In the genomic region with DNA sequence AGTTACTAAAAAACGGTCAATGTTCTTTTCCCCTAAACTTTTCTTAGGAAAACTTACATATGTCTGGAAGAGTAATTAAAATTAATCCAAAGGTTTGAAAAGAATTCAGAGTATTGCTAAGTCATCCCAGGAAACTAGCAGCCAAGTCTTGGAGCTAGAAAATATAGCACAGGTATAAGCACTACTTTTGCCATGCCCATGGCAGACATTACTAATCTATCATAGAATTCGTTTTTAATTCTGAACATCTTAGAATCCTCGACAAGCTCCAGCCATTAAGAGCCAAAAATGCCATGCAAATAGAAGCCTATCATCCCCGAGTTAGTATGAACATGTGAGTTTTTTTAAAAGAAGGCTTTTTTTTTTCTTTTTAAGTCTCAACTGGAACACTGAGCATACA, we compare ENCODE assay signal across 2 cellular contexts.
TF ChIP-seq lines count a peak whose summit lies in the region.

No MANE protein-coding gene starts in this region.

TF ChIP-seq in K562, 482 proteins besides CTCF, POLR2A, EP300 and RAD21:
- TF ChIP-seq, protein P1, sequence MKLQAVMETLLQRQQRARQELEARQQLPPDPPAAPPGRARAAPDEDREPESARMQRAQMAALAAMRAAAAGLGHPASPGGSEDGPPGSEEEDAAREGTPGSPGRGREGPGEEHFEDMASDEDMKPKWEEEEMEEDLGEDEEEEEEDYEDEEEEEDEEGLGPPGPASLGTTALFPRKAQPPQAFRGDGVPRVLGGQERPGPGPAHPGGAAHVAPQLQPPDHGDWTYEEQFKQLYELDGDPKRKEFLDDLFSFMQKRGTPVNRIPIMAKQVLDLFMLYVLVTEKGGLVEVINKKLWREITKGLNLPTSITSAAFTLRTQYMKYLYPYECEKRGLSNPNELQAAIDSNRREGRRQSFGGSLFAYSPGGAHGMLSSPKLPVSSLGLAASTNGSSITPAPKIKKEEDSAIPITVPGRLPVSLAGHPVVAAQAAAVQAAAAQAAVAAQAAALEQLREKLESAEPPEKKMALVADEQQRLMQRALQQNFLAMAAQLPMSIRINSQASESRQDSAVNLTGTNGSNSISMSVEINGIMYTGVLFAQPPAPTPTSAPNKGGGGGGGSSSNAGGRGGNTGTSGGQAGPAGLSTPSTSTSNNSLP (IDR thresholded peaks at IDR 0.05; ENCODE audit: borderline replicate concordance, low read depth, low read length): no peak
- TF ChIP-seq ZNF23 (CRISPR knock-in tag; IDR thresholded peaks at IDR 0.05) (peak; percentile 91), ZBTB17 (CRISPR knock-in tag; IDR thresholded peaks at IDR 0.05) (peak; percentile 84)

TF ChIP-seq in GM23338, 12 proteins besides CTCF, POLR2A, EP300 and RAD21 (continued from another document):
- TF ChIP-seq, protein P2, sequence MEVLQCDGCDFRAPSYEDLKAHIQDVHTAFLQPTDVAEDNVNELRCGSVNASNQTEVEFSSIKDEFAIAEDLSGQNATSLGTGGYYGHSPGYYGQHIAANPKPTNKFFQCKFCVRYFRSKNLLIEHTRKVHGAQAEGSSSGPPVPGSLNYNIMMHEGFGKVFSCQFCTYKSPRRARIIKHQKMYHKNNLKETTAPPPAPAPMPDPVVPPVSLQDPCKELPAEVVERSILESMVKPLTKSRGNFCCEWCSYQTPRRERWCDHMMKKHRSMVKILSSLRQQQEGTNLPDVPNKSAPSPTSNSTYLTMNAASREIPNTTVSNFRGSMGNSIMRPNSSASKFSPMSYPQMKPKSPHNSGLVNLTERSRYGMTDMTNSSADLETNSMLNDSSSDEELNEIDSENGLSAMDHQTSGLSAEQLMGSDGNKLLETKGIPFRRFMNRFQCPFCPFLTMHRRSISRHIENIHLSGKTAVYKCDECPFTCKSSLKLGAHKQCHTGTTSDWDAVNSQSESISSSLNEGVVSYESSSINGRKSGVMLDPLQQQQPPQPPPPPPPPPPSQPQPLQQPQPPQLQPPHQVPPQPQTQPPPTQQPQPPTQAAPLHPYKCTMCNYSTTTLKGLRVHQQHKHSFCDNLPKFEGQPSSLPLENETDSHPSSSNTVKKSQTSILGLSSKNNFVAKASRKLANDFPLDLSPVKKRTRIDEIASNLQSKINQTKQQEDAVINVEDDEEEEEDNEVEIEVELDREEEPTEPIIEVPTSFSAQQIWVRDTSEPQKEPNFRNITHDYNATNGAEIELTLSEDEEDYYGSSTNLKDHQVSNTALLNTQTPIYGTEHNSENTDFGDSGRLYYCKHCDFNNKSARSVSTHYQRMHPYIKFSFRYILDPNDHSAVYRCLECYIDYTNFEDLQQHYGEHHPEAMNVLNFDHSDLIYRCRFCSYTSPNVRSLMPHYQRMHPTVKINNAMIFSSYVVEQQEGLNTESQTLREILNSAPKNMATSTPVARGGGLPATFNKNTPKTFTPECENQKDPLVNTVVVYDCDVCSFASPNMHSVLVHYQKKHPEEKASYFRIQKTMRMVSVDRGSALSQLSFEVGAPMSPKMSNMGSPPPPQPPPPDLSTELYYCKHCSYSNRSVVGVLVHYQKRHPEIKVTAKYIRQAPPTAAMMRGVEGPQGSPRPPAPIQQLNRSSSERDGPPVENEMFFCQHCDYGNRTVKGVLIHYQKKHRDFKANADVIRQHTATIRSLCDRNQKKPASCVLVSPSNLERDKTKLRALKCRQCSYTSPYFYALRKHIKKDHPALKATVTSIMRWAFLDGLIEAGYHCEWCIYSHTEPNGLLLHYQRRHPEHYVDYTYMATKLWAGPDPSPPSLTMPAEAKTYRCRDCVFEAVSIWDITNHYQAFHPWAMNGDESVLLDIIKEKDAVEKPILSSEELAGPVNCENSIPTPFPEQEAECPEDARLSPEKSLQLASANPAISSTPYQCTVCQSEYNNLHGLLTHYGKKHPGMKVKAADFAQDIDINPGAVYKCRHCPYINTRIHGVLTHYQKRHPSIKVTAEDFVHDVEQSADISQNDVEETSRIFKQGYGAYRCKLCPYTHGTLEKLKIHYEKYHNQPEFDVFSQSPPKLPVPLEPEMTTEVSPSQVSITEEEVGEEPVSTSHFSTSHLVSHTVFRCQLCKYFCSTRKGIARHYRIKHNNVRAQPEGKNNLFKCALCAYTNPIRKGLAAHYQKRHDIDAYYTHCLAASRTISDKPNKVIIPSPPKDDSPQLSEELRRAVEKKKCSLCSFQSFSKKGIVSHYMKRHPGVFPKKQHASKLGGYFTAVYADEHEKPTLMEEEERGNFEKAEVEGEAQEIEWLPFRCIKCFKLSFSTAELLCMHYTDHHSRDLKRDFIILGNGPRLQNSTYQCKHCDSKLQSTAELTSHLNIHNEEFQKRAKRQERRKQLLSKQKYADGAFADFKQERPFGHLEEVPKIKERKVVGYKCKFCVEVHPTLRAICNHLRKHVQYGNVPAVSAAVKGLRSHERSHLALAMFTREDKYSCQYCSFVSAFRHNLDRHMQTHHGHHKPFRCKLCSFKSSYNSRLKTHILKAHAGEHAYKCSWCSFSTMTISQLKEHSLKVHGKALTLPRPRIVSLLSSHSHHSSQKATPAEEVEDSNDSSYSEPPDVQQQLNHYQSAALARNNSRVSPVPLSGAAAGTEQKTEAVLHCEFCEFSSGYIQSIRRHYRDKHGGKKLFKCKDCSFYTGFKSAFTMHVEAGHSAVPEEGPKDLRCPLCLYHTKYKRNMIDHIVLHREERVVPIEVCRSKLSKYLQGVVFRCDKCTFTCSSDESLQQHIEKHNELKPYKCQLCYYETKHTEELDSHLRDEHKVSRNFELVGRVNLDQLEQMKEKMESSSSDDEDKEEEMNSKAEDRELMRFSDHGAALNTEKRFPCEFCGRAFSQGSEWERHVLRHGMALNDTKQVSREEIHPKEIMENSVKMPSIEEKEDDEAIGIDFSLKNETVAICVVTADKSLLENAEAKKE (CRISPR knock-in tag; IDR thresholded peaks at IDR 0.05): no peak
- no peak for TF ChIP-seq EZH2phosphoT487 (IDR thresholded peaks at IDR 0.05; ENCODE audit: unreplicated experiment)
TF ChIP-seq in GM23338: peak in this region for 0.
